Comparison of ENCODE assay signal across 13 cellular contexts in the genomic region with DNA sequence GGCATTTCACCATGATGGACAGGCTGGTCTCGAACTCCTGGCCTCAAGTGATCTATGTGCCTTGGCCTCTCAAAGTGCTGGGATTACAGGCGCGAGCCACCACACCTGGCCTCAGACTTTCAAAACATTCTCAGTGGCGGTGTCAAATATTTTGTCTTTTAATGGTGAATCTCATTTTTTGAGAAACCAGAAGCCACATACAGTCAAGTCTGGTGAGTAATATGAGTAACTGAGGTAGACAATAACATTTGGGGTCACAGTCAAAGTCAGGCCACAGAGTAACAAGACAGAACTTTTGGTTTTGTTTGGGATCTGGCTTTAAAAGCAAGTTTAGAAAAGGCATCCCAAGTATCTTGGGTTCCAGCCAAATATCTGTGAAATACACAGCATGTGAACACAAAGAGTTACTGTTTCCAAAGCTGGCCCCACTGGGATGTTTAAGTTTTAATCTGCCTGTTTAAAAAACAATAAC. TPM values are rescaled to one million over a fixed set of nuclear protein-coding genes. Genes with fewer than 3 reads are reported as not detected.
DNase-seq lines count a peak whose midpoint lies in the region; ATAC-seq, FAIRE-seq and TF ChIP-seq lines count a peak whose summit lies in the region.
"Had no signal": no experiment of that assay in that cellular context is flagged by ENCODE, and none has a peak within 500 bp of the region (broad histone marks: within the 10 kb centered on the region; RNA-seq: fewer than 3 reads in every experiment).

No MANE protein-coding gene starts in this region.

- peak overlapping the region; percentile 87 for H3K27ac Mint-ChIP-seq in central memory CD8-positive, alpha-beta T cell (ENCODE audit: low read depth)
- H3K27ac Mint-ChIP-seq: type B pancreatic cell had no signal

- peak overlapping the region in 3 of 4 donors; percentile 33 to 73 (median 53) for H3K27ac ChIP-seq in pancreas
- H3K27ac ChIP-seq in aorta (ENCODE audit: low read depth in 1 of 2, low read length in 2 of 2): no peak overlapping the region

- no peaks in the 10 kb centered on the region for H3K27me3 ChIP-seq in pancreas
- H3K27me3 ChIP-seq in aorta (ENCODE audit: control insufficient read depth in 1 of 2, insufficient read depth in 2 of 2, low read length in 1 of 2): no peaks in the 10 kb centered on the region

- in situ Hi-C loops in GM13977 (cut with MboI; ENCODE audit: low pct_unique_long_range_greater_than_20kb, low sequenced_read_pairs, unreplicated experiment): no loop called here

- no peaks in the 10 kb centered on the region for H3K27me3 Mint-ChIP-seq in central memory CD8-positive, alpha-beta T cell

- DNase-seq in NCI-H2196 (lab: John Stamatoyannopoulos, UW; ENCODE audit: unreplicated experiment) (peak; percentile 40), NCI-H2196 treated with DMSO at 0.1 percent for 48 hours (lab: John Stamatoyannopoulos, UW; ENCODE audit: unreplicated experiment) (no peak), HT1080 (ENCODE audit: low read depth) (peak; percentile 74), pancreas (no peak), aorta (no peak), kidney glomerular epithelial cell (lab: John Stamatoyannopoulos, UW) (no peak), GM13977 (ENCODE audit: low spot score) (no peak)
- no peak for DNase-seq in central memory CD8-positive, alpha-beta T cell (ENCODE audit: low spot score in 2 of 2)
- DNase-seq: NCI-H1092 had no signal

- H3K4me1 ChIP-seq in pancreas: no peaks in the 10 kb centered on the region
- no peaks in the 10 kb centered on the region for H3K4me1 ChIP-seq in aorta (ENCODE audit: control insufficient read depth in 1 of 2, insufficient read depth in 2 of 2, low read length in 2 of 2)

- H3K9me3 Mint-ChIP-seq in central memory CD8-positive, alpha-beta T cell: no peaks in the 10 kb centered on the region
- H3K9me3 Mint-ChIP-seq: type B pancreatic cell had no signal

- no peak overlapping the region for H3K4me3 ChIP-seq in pancreas
- H3K4me3 ChIP-seq in aorta (ENCODE audit: low read length in 2 of 2): no peak overlapping the region

- no peak for ATAC-seq in central memory CD8-positive, alpha-beta T cell (replicated peaks; ENCODE audit: extremely low read depth, poor library complexity, severe bottlenecking)
- ATAC-seq in pancreas (peak; percentile 36 to 71 (median 65)), aorta (ENCODE audit: low FRiP score) (no peak)

- no peak overlapping the region for H3K4me3 Mint-ChIP-seq in central memory CD8-positive, alpha-beta T cell
- H3K4me3 Mint-ChIP-seq: type B pancreatic cell had no signal

- peaks cover 84% of the 10 kb centered on the region for H3K4me1 Mint-ChIP-seq in central memory CD8-positive, alpha-beta T cell

- intact Hi-C loops in pancreas (cut with DNase I): no loop called here
- intact Hi-C loops in aorta (cut with DNase I): no loop called here

- no peak for FAIRE-seq in pancreas (lab: Jason Lieb, UNC)
- FAIRE-seq: A204.1, TTC549 had no signal

- WGBS in pancreas, 2 donors: 88 to 91% methylated on average over 4 of the region's 4 CpGs
- 90 to 94% methylated on average over 4 of the region's 4 CpGs for WGBS in aorta, 2 donors

- peaks cover 82% of the 10 kb centered on the region for H3K36me3 Mint-ChIP-seq in central memory CD8-positive, alpha-beta T cell (ENCODE audit: insufficient read depth)
- H3K36me3 Mint-ChIP-seq: type B pancreatic cell had no signal

- H3K9me3 ChIP-seq in pancreas: no peaks in the 10 kb centered on the region
- no peaks in the 10 kb centered on the region for H3K9me3 ChIP-seq in aorta (ENCODE audit: control insufficient read depth, low read length)

- no peak for TF ChIP-seq CTCF in pancreas (IDR thresholded peaks at IDR 0.05)
- no peak for TF ChIP-seq CTCF in GM13977 (IDR thresholded peaks at IDR 0.05; ENCODE audit: extremely low read depth, insufficient read depth, missing control alignments)

- H3K36me3 ChIP-seq in pancreas (no peaks in the 10 kb centered on the region), aorta (ENCODE audit: control insufficient read depth in 1 of 2, insufficient read depth in 2 of 2, low read length in 1 of 2) (no peaks in the 10 kb centered on the region)

RNA-seq across cellular contexts. Expression of gene TMA7B, which starts 5.6 kb away (rescaled TPM):
- total RNA-seq in HT1080 (2014; rRNA removed; shearing (Covaris generic)): not detected in 2 replicates
- not detected in 2 replicates for polyA plus RNA-seq in HT1080 (2015; cell fraction: cytosol; rRNA removed)
- 0.10 and 0.60 TPM in 2 replicates for polyA plus RNA-seq in HT1080 (2015; cell fraction: nucleus; rRNA removed)
- total RNA-seq in pancreas: under 1 TPM in 2 of 6 donors, not detected in 4; 0.13 to 0.17 TPM
- polyA plus RNA-seq in pancreas: not detected
- total RNA-seq in aorta: under 1 TPM; 0.39 to 0.42 TPM
- polyA plus RNA-seq in aorta: not detected
- total RNA-seq: OCI-LY7 had no signal

RNA-seq across cellular contexts. Expression of gene FAM83F, which starts 40.1 kb away (rescaled TPM):
- total RNA-seq in HT1080 (2014; rRNA removed; shearing (Covaris generic)): 0.03 TPM in 2 replicates
- polyA plus RNA-seq in HT1080 (2015; cell fraction: cytosol; rRNA removed): not detected in 2 replicates
- polyA plus RNA-seq in HT1080 (2015; cell fraction: nucleus; rRNA removed): 0.01 TPM in 1 of 2 replicates, not detected in the other
- total RNA-seq in pancreas: 10 to 100 TPM; 12.1 to 19.8 (median 16.8) TPM
- 1 to 10 TPM; 4.9 to 5.1 TPM for polyA plus RNA-seq in pancreas
- under 1 TPM; 0.15 to 0.84 TPM for total RNA-seq in aorta
- under 1 TPM in 1 of 2 donors, not detected in 1; 0.88 TPM for polyA plus RNA-seq in aorta
- total RNA-seq: OCI-LY7 had no signal

RNA-seq across cellular contexts. Expression of gene GRAP2, which starts 53.7 kb away (rescaled TPM):
- total RNA-seq in HT1080 (2014; rRNA removed; shearing (Covaris generic)): 0.26 and 0.33 TPM in 2 replicates
- polyA plus RNA-seq in HT1080 (2015; cell fraction: cytosol; rRNA removed): 0.44 and 0.60 TPM in 2 replicates
- polyA plus RNA-seq in HT1080 (2015; cell fraction: nucleus; rRNA removed): 0.87 and 1.6 TPM in 2 replicates
- total RNA-seq in pancreas (1 to 10 TPM in 1 of 6 donors, under 1 TPM in 5; 0.42 to 1.3 (median 0.79) TPM), aorta (1 to 10 TPM; 2.0 to 3.6 TPM)
- polyA plus RNA-seq in pancreas (1 to 10 TPM in 1 of 2 donors, under 1 TPM in 1; 0.46 to 1.2 TPM), aorta (under 1 TPM in 1 of 2 donors, not detected in 1; 0.05 TPM)
- total RNA-seq: OCI-LY7 had no signal

Comparison
In these comparisons a context has a peak if more than half of its experiments do, and no peak if none do; other contexts are left out.
1. DNase-seq: peak in NCI-H2196 (single experiment) and HT1080 (single experiment); none in NCI-H2196 treated with DMSO at 0.1 percent for 48 hours (single experiment), central memory CD8-positive, alpha-beta T cell (0 of 2), pancreas (0 of 6), aorta (0 of 2), kidney glomerular epithelial cell (single experiment) and GM13977 (single experiment).
2. ATAC-seq: peak in pancreas (4 of 4); none in central memory CD8-positive, alpha-beta T cell (single experiment) and aorta (single experiment).
3. H3K27ac ChIP-seq: peak in pancreas (3 of 4); none in aorta (0 of 2).
4. RNA of gene FAM83F, which starts 40.1 kb away (total RNA-seq): 12.1 to 19.8 TPM in pancreas; 0.15 to 0.84 TPM in aorta and 0.03 TPM in HT1080; every median in the first group is over 4 times any median in the second.